In genomic region chr13:77535448-77535847, GRCh38 we compare ENCODE assay signal across 15 cellular contexts. TPM values are rescaled to one million over a fixed set of nuclear protein-coding genes. Genes with fewer than 3 reads are reported as not detected.
DNase-seq lines count a peak whose midpoint lies in the region; ATAC-seq and TF ChIP-seq lines count a peak whose summit lies in the region.
"Had no signal": no experiment of that assay in that cellular context is flagged by ENCODE, and none has a peak within 500 bp of the region (broad histone marks: within the 10 kb centered on the region; RNA-seq: fewer than 3 reads in every experiment).

TSS of gene SCEL (plus strand) at chr13:77535706. CDS start at chr13:77555876, 20,170 bp downstream.

- H3K27me3 ChIP-seq in PC-3 (ENCODE audit: low read length) (no peaks in the 10 kb centered on the region), foreskin keratinocyte (no peaks in the 10 kb centered on the region)

- peaks cover 14% of the 10 kb centered on the region for H3K4me1 Mint-ChIP-seq in nephron progenitor cell

- DNase-seq in DMS53 (lab: John Stamatoyannopoulos, UW): peak; percentile 43
- DNase-seq in PC-3: peak; percentile 66
- peak; percentile 68 to 79 for DNase-seq in foreskin keratinocyte
- no peak for DNase-seq in nephron progenitor cell
- DNase-seq in NCI-H2171 treated with DMSO at 0.1 percent for 48 hours (lab: John Stamatoyannopoulos, UW): no peak
- no peak for DNase-seq in MV-4-11 (lab: John Stamatoyannopoulos, UW)
- no peak for DNase-seq in DMS79 (lab: John Stamatoyannopoulos, UW)
- DNase-seq in inferior parietal cortex (ENCODE audit: extremely low spot score): no peak
- DNase-seq: activated T-cell treated with anti-CD3 and anti-CD28 coated beads, Interleukin-2, amount 50 U/mL, for 1 hour; GOT3; left ventricle myocardium superior; NCI-H187; NCI-H524 treated with DMSO at 0.1 percent for 48 hours had no signal

- no peak within 1 kb of the TSS for H2AFZ ChIP-seq in PC-3 (ENCODE audit: low read length)

- H3K4me2 ChIP-seq in PC-3 (ENCODE audit: low read length): peak within 1 kb of the TSS; percentile 74

- H3K4me3 Mint-ChIP-seq in nephron progenitor cell: no peak within 1 kb of the TSS
- H3K4me3 Mint-ChIP-seq: natural killer cell treated with Interleukin-12 subunit alpha and Interleukin-12 subunit beta and Interleukin-15 and Interleukin-18, amount 100 ng/mL, for 72 hours had no signal

- peaks cover 4% of the 10 kb centered on the region for H3K27me3 Mint-ChIP-seq in nephron progenitor cell (ENCODE audit: low read depth, poor library complexity)

- H3K9ac ChIP-seq in PC-3 (ENCODE audit: low read length): no peak within 1 kb of the TSS

- H3K4me3 ChIP-seq in PC-3 (ENCODE audit: low read length): peak within 1 kb of the TSS; percentile 45

- H3F3A ChIP-seq in PC-3 (ENCODE audit: low read length, unreplicated experiment): peaks cover 12% of the 10 kb centered on the region

- H3K9me3 Mint-ChIP-seq in nephron progenitor cell: no peaks in the 10 kb centered on the region
- H3K9me3 Mint-ChIP-seq: natural killer cell treated with Interleukin-12 subunit alpha and Interleukin-12 subunit beta and Interleukin-15 and Interleukin-18, amount 100 ng/mL, for 72 hours had no signal

- CTCF ChIA-PET in PC-3 (lab: Charles Lee): no interaction called here

- ATAC-seq in PC-3 (peak; percentile 72), foreskin keratinocyte (peak; percentile 98)
- ATAC-seq: left ventricle myocardium superior; natural killer cell treated with Interleukin-12 subunit alpha and Interleukin-12 subunit beta and Interleukin-15 and Interleukin-18, amount 100 ng/mL, for 72 hours had no signal

- POLR2A ChIA-PET in PC-3 (lab: Charles Lee; ENCODE audit: unreplicated experiment): no interaction called here

- no peaks in the 10 kb centered on the region for H3K36me3 Mint-ChIP-seq in nephron progenitor cell (ENCODE audit: low read depth)
- H3K36me3 Mint-ChIP-seq: natural killer cell treated with Interleukin-12 subunit alpha and Interleukin-12 subunit beta and Interleukin-15 and Interleukin-18, amount 100 ng/mL, for 72 hours had no signal

- H3K79me2 ChIP-seq in PC-3 (ENCODE audit: low read length): no peaks in the 10 kb centered on the region

- H3K4me1 ChIP-seq in PC-3 (ENCODE audit: insufficient read depth, low read length) (peaks cover 56% of the 10 kb centered on the region), foreskin keratinocyte (peaks cover 24% of the 10 kb centered on the region)

- H3K27ac ChIP-seq in PC-3 (ENCODE audit: low read length): peak within 1 kb of the TSS; percentile 65
- no peak within 1 kb of the TSS for H3K27ac ChIP-seq in foreskin keratinocyte

- intact Hi-C loops in PC-3 (cut with micrococcal nuclease): no loop called here

- H3K9me3 ChIP-seq in PC-3 (ENCODE audit: low read length): no peaks in the 10 kb centered on the region

- no peaks in the 10 kb centered on the region for H3K9me2 ChIP-seq in PC-3 (replicated peaks; ENCODE audit: low read length)

- H3K36me3 ChIP-seq in PC-3 (ENCODE audit: low read depth, low read length): no peaks in the 10 kb centered on the region

- BruUV-seq in PC-3 (replicated peaks; lab: Mats Ljungman, UMichigan): no TSS peak

- H3K27ac Mint-ChIP-seq in nephron progenitor cell: peak within 1 kb of the TSS; percentile 38
- H3K27ac Mint-ChIP-seq: natural killer cell treated with Interleukin-12 subunit alpha and Interleukin-12 subunit beta and Interleukin-15 and Interleukin-18, amount 100 ng/mL, for 72 hours had no signal

- TF ChIP-seq CTCF in PC-3 (conservative IDR thresholded peaks at IDR 0.05; ENCODE audit: low read depth, low read length) (no peak), foreskin keratinocyte (conservative IDR thresholded peaks at IDR 0.05) (no peak), nephron progenitor cell (IDR thresholded peaks at IDR 0.05) (no peak)

- no peaks in the 10 kb centered on the region for H4K20me1 ChIP-seq in PC-3 (ENCODE audit: low read length)

RNA-seq across cellular contexts. Expression of gene SCEL, which starts in this region (rescaled TPM):
- 3.0 and 3.5 TPM in 2 replicates for total RNA-seq in PC-3 (2014; rRNA removed)
- 2.4 and 4.0 TPM in 2 replicates for total RNA-seq in foreskin keratinocyte
- 0.79 and 1.7 TPM in 2 replicates for polyA plus RNA-seq in foreskin keratinocyte
- total RNA-seq: cardiac septum; left ventricle myocardium superior; natural killer cell treated with Interleukin-12 subunit alpha and Interleukin-12 subunit beta and Interleukin-15 and Interleukin-18, amount 100 ng/mL, for 72 hours had no signal

Comparison
In these comparisons a context has a peak if more than half of its experiments do, and no peak if none do; other contexts are left out.
1. DNase-seq: peak in DMS53 (single experiment), PC-3 (single experiment) and foreskin keratinocyte (2 of 2); none in nephron progenitor cell (single experiment), NCI-H2171 treated with DMSO at 0.1 percent for 48 hours (single experiment), MV-4-11 (single experiment), DMS79 (single experiment) and inferior parietal cortex (single experiment).